8 cellular contexts compared by ENCODE assay signal in genomic region chr9:20624201-20625002, GRCh38. TPM values are rescaled to one million over a fixed set of nuclear protein-coding genes. Genes with fewer than 3 reads are reported as not detected.
DNase-seq lines count a peak whose midpoint lies in the region; ATAC-seq and TF ChIP-seq lines count a peak whose summit lies in the region.

No MANE protein-coding gene starts in this region.

- H3K27ac ChIP-seq in urinary bladder (ENCODE audit: low read depth) = no peak overlapping the region

- peak; percentile 29 for DNase-seq in activated gamma-delta T cell treated with Interleukin-2 at 50 U/mL for 16 hours
- no peak for DNase-seq in activated gamma-delta T cell (lab: John Stamatoyannopoulos, UW)
- DNase-seq in NCI-H510A (lab: John Stamatoyannopoulos, UW) = peak; percentile 9
- DNase-seq in activated T-cell treated with anti-CD3 and anti-CD28 coated beads, Interleukin-2, amount 50 U/mL, for 4 hours = peak; percentile 37
- DNase-seq in fibroblast of the aortic adventitia (ENCODE audit: low read depth) = peak; percentile 86

- H3K4me1 Mint-ChIP-seq in activated T-cell treated with anti-CD3 and anti-CD28 coated beads, Interleukin-2, amount 50 U/mL, for 4 hours (ENCODE audit: low read depth) = peaks cover 25% of the 10 kb centered on the region
- H3K4me1 Mint-ChIP-seq in nephron = peaks cover 27% of the 10 kb centered on the region

- H3K36me3 Mint-ChIP-seq in activated T-cell treated with anti-CD3 and anti-CD28 coated beads, Interleukin-2, amount 50 U/mL, for 4 hours (ENCODE audit: insufficient read depth) = no peaks in the 10 kb centered on the region
- H3K36me3 Mint-ChIP-seq in nephron (ENCODE audit: low read depth) = no peaks in the 10 kb centered on the region

- no peak overlapping the region for H3K27ac Mint-ChIP-seq in nephron

- ATAC-seq in HG03097 (IDR thresholded peaks at IDR 0.05; ENCODE audit: low FRiP score, unreplicated experiment) = peak; percentile 21
- no peak for ATAC-seq in activated T-cell treated with anti-CD3 and anti-CD28 coated beads, Interleukin-2, amount 50 U/mL, for 4 hours

- H3K36me3 ChIP-seq in urinary bladder (ENCODE audit: insufficient read depth) = no peaks in the 10 kb centered on the region

- H3K4me1 ChIP-seq in urinary bladder (ENCODE audit: insufficient read depth) = no peaks in the 10 kb centered on the region

- peaks cover 1% of the 10 kb centered on the region for H3K27me3 Mint-ChIP-seq in activated T-cell treated with anti-CD3 and anti-CD28 coated beads, Interleukin-2, amount 50 U/mL, for 4 hours (ENCODE audit: low read depth)
- peaks cover 39% of the 10 kb centered on the region for H3K27me3 Mint-ChIP-seq in nephron (ENCODE audit: low read depth)

- H3K9me3 Mint-ChIP-seq in activated T-cell treated with anti-CD3 and anti-CD28 coated beads, Interleukin-2, amount 50 U/mL, for 4 hours = no peaks in the 10 kb centered on the region
- H3K9me3 Mint-ChIP-seq in nephron = no peaks in the 10 kb centered on the region

- TF ChIP-seq CTCF in fibroblast of the aortic adventitia (IDR thresholded peaks at IDR 0.05; ENCODE audit: insufficient read depth, low read length) (peak; percentile 79), nephron (IDR thresholded peaks at IDR 0.05; ENCODE audit: unreplicated experiment in 3 of 3) (peak; percentile 80 to 90 (median 86))

- peak overlapping the region; percentile 92 for H3K4me3 Mint-ChIP-seq in activated T-cell treated with anti-CD3 and anti-CD28 coated beads, Interleukin-2, amount 50 U/mL, for 4 hours
- peak overlapping the region; percentile 97 to 100 (median 98) for H3K4me3 Mint-ChIP-seq in nephron

- 18% methylated on average over 21 of the region's 21 CpGs for WGBS in urinary bladder

- H3K4me3 ChIP-seq in fibroblast of the aortic adventitia (ENCODE audit: low read depth, low read length) = peak overlapping the region; percentile 91
- H3K4me3 ChIP-seq in urinary bladder (ENCODE audit: low read depth, low read length) = peak overlapping the region; percentile 30

RNA-seq across cellular contexts. Expression of gene MLLT3, which starts 2.1 kb away (rescaled TPM):
- total RNA-seq in activated T-cell treated with anti-CD3 and anti-CD28 coated beads, Interleukin-2, amount 50 U/mL, for 4 hours = 10 to 100 TPM; 13.0 to 19.0 (median 14.6) TPM
- total RNA-seq in fibroblast of the aortic adventitia (ENCODE audit: low replicate concordance) (4.3 and 19.8 TPM in 2 replicates), urinary bladder (39.4 TPM)
- 14.5 TPM for polyA plus RNA-seq in urinary bladder

RNA-seq across cellular contexts. Expression of gene FOCAD, which starts 59.7 kb away (rescaled TPM):
- total RNA-seq in activated T-cell treated with anti-CD3 and anti-CD28 coated beads, Interleukin-2, amount 50 U/mL, for 4 hours = 10 to 100 TPM; 15.5 to 19.9 (median 18.6) TPM
- 80.3 and 106 TPM in 2 replicates for total RNA-seq in fibroblast of the aortic adventitia (ENCODE audit: low replicate concordance)
- 84.3 TPM for total RNA-seq in urinary bladder
- polyA plus RNA-seq in urinary bladder = 7.8 TPM
